2 cellular contexts compared by ENCODE assay signal in genomic region chr13:98134901-98135300, GRCh38.
TF ChIP-seq lines count a peak whose summit lies in the region.

No MANE protein-coding gene starts in this region.

TF ChIP-seq in HepG2, 621 proteins besides CTCF, POLR2A, EP300 and RAD21:
- TF ChIP-seq FOXO4 (CRISPR knock-in tag; conservative IDR thresholded peaks at IDR 0.05) (no peak), MAFK (conservative IDR thresholded peaks at IDR 0.05 in 1 of 2, IDR thresholded peaks at IDR 0.05 in 1 of 2; ENCODE audit: low read length in 2 of 2) (peak; percentile 55 to 77)

TF ChIP-seq in K562, 482 proteins besides CTCF, POLR2A, EP300 and RAD21:
- TF ChIP-seq ZNF384 (IDR thresholded peaks at IDR 0.05; ENCODE audit: low read depth, low read length) (no peak), C11orf30 (IDR thresholded peaks at IDR 0.05; ENCODE audit: low read depth) (peak; percentile 25; the same call in 1 of the 2 replicates), ZNF316 (IDR thresholded peaks at IDR 0.05) (peak; percentile 21; the same call in 1 of the 2 replicates)
TF ChIP-seq in K562: peak in this region for 2.
